ENCODE assay signal across 8 cellular contexts in genomic region chr9:122904823-122905710, GRCh38. TPM values are rescaled to one million over a fixed set of nuclear protein-coding genes. Genes with fewer than 3 reads are reported as not detected.
DNase-seq lines count a peak whose midpoint lies in the region; ATAC-seq and TF ChIP-seq lines count a peak whose summit lies in the region.

A gene with protein sequence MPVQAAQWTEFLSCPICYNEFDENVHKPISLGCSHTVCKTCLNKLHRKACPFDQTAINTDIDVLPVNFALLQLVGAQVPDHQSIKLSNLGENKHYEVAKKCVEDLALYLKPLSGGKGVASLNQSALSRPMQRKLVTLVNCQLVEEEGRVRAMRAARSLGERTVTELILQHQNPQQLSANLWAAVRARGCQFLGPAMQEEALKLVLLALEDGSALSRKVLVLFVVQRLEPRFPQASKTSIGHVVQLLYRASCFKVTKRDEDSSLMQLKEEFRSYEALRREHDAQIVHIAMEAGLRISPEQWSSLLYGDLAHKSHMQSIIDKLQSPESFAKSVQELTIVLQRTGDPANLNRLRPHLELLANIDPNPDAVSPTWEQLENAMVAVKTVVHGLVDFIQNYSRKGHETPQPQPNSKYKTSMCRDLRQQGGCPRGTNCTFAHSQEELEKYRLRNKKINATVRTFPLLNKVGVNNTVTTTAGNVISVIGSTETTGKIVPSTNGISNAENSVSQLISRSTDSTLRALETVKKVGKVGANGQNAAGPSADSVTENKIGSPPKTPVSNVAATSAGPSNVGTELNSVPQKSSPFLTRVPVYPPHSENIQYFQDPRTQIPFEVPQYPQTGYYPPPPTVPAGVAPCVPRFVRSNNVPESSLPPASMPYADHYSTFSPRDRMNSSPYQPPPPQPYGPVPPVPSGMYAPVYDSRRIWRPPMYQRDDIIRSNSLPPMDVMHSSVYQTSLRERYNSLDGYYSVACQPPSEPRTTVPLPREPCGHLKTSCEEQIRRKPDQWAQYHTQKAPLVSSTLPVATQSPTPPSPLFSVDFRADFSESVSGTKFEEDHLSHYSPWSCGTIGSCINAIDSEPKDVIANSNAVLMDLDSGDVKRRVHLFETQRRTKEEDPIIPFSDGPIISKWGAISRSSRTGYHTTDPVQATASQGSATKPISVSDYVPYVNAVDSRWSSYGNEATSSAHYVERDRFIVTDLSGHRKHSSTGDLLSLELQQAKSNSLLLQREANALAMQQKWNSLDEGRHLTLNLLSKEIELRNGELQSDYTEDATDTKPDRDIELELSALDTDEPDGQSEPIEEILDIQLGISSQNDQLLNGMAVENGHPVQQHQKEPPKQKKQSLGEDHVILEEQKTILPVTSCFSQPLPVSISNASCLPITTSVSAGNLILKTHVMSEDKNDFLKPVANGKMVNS (minus strand): TSS chr9:122905359. CDS start chr9:122897509, 7,850 bp downstream.

- H3K27ac ChIP-seq in WERI-Rb-1 (peak within 1 kb of the TSS; percentile 93), mammary epithelial cell (ENCODE audit: insufficient read depth, low read depth, low read length) (peak within 1 kb of the TSS; percentile 84), skeletal muscle tissue (ENCODE audit: low read depth, low read length) (peak within 1 kb of the TSS; percentile 85)

- H3K4me3 ChIP-seq in AG04449 (ENCODE audit: low read depth, low read length) (peak within 1 kb of the TSS; percentile 78), WERI-Rb-1 (ENCODE audit: low read depth, low read length) (peak within 1 kb of the TSS; percentile 96), mammary epithelial cell (replicated peaks in 1 of 3; ENCODE audit: insufficient read depth in 1 of 3, low read depth in 2 of 3, low read length in 3 of 3) (peak within 1 kb of the TSS; percentile 64 to 88 (median 80)), iPS-18c (ENCODE audit: insufficient read depth, low read depth, low read length) (peak within 1 kb of the TSS; percentile 95), skeletal muscle tissue (ENCODE audit: low read length in 3 of 3) (peak within 1 kb of the TSS; percentile 75 to 93 (median 87))

- 5% methylated on average over 28 of the region's 77 CpGs for WGBS in mammary epithelial cell (ENCODE audit: low coverage, missing lambda C conversion rate)

- intact Hi-C loops in mammary epithelial cell (cut with micrococcal nuclease) = loop anchor here (1.0 to 10.0 kb wide), 5 partner anchors 8 to 450 kb away; partner anchors contain the start of genes CRB2, RABGAP1, ZBTB26 and ZBTB6

- TSS peak; percentile 31 for BruUV-seq in mammary epithelial cell (replicated peaks; lab: Mats Ljungman, UMichigan)

- H4K20me1 ChIP-seq in mammary epithelial cell (ENCODE audit: insufficient read depth, low read length) = no peaks in the 10 kb centered on the region

- TF ChIP-seq CTCF in AG04449 (IDR thresholded peaks at IDR 0.05; ENCODE audit: insufficient read depth, low read length, missing control alignments) (no peak), WERI-Rb-1 (IDR thresholded peaks at IDR 0.05; ENCODE audit: low read depth, low read length) (no peak), mammary epithelial cell (conservative IDR thresholded peaks at IDR 0.05 in 1 of 2, IDR thresholded peaks at IDR 0.05 in 1 of 2; ENCODE audit: extremely low read depth in 1 of 2, insufficient read depth in 1 of 2, low read depth in 1 of 2, low read length in 2 of 2) (no peak)

- H3K9me3 ChIP-seq in WERI-Rb-1 (ENCODE audit: severe bottlenecking) (no peaks in the 10 kb centered on the region), mammary epithelial cell (replicated peaks; ENCODE audit: insufficient read depth, low read length) (no peaks in the 10 kb centered on the region), iPS-18c (ENCODE audit: control insufficient read depth, insufficient read depth, low read length) (no peaks in the 10 kb centered on the region), skeletal muscle tissue (ENCODE audit: control insufficient read depth in 3 of 3, low read length in 3 of 3) (no peaks in the 10 kb centered on the region)

- ATAC-seq in GM18873 (IDR thresholded peaks at IDR 0.05; ENCODE audit: low FRiP score, unreplicated experiment) (peak; percentile 80), HG03139 (IDR thresholded peaks at IDR 0.05; ENCODE audit: unreplicated experiment) (peak; percentile 86)

- in situ Hi-C loops in mammary epithelial cell (cut with MboI; ENCODE audit: low sequenced_read_pairs in 2 of 2) = no loop called here

- POLR2A ChIA-PET in AG04449 (lab: Yijun Ruan, JAX) = interaction anchor here (0.6 to 1.5 kb wide), 10 partner anchors 9 to 150 kb away, joined by 3 to 10 read pairs (median 4); partner anchors contain the start of genes PDCL, RABGAP1 and ZBTB26

- peak; percentile 99 for DNase-seq in AG04449 (ENCODE audit: low read depth, low spot score)
- peak; percentile 99 for DNase-seq in NCI-H2227 (lab: John Stamatoyannopoulos, UW; ENCODE audit: unreplicated experiment)
- peak; percentile 100 for DNase-seq in WERI-Rb-1
- DNase-seq in mammary epithelial cell = peak; percentile 100

- H3K27me3 ChIP-seq in WERI-Rb-1 (ENCODE audit: insufficient read depth, low read depth, severe bottlenecking) (no peaks in the 10 kb centered on the region), mammary epithelial cell (ENCODE audit: insufficient read depth, low read length) (no peaks in the 10 kb centered on the region), skeletal muscle tissue (ENCODE audit: control insufficient read depth in 3 of 3, insufficient read depth in 3 of 3, low read length in 3 of 3) (no peaks in the 10 kb centered on the region)

- peak within 1 kb of the TSS; percentile 96 for H3K4me2 ChIP-seq in mammary epithelial cell (ENCODE audit: insufficient read depth, low read depth, low read length)

- peaks cover 71% of the 10 kb centered on the region for H3K79me2 ChIP-seq in mammary epithelial cell (ENCODE audit: insufficient read depth, low read length)

- peaks cover 15% of the 10 kb centered on the region for H3K36me3 ChIP-seq in WERI-Rb-1
- peaks cover 6% of the 10 kb centered on the region for H3K36me3 ChIP-seq in mammary epithelial cell (ENCODE audit: insufficient read depth, low read length)
- H3K36me3 ChIP-seq in skeletal muscle tissue (ENCODE audit: control insufficient read depth in 3 of 3, insufficient read depth in 3 of 3, low read length in 3 of 3) = peaks cover 0 to 2% (median 0%) of the 10 kb centered on the region in 3 donors

- H3K9ac ChIP-seq in mammary epithelial cell (ENCODE audit: insufficient read depth, low read length) = peak within 1 kb of the TSS; percentile 98
- H3K9ac ChIP-seq in skeletal muscle tissue (ENCODE audit: low read depth in 1 of 3, low read length in 3 of 3) = peak within 1 kb of the TSS; percentile 87 to 96 (median 94)

- dilution Hi-C loops in mammary epithelial cell (cut with HindIII; ENCODE audit: low sequenced_read_pairs) = no loop called here

- CTCF ChIA-PET in AG04449 (lab: Yijun Ruan, JAX) = interaction anchor here (1.0 to 1.7 kb wide), 3 partner anchors 7 to 86 kb away, joined by 3 to 7 read pairs (median 4); partner anchors contain the start of gene ZBTB6
- CTCF ChIA-PET in mammary epithelial cell (lab: Charles Lee; ENCODE audit: low non-redundant PET) = no interaction called here

- peak within 1 kb of the TSS; percentile 92 for H2AFZ ChIP-seq in mammary epithelial cell (ENCODE audit: low read depth, low read length)

- H3K4me1 ChIP-seq in mammary epithelial cell (ENCODE audit: insufficient read depth, low read length) (peaks cover 2% of the 10 kb centered on the region), skeletal muscle tissue (ENCODE audit: control insufficient read depth in 3 of 3, insufficient read depth in 3 of 3, low read length in 3 of 3) (peaks cover 5 to 20% (median 12%) of the 10 kb centered on the region in 3 donors)

RNA-seq across cellular contexts. Expression of the gene that starts here (rescaled TPM):
- total RNA-seq in mammary epithelial cell (10 to 100 TPM; 55.6 to 68.7 TPM), skeletal muscle tissue (35.5 TPM)
- polyA plus RNA-seq in mammary epithelial cell = 29.9 TPM
- polyA minus RNA-seq in mammary epithelial cell = 179 TPM

Comparison
In these comparisons a context has a peak if more than half of its experiments do, and no peak if none do; other contexts are left out.
1. Peak in every context shown above with its lines: DNase-seq, ATAC-seq, H3K4me3 ChIP-seq and H3K27ac ChIP-seq.